8 cellular contexts compared by ENCODE assay signal in the genomic region with DNA sequence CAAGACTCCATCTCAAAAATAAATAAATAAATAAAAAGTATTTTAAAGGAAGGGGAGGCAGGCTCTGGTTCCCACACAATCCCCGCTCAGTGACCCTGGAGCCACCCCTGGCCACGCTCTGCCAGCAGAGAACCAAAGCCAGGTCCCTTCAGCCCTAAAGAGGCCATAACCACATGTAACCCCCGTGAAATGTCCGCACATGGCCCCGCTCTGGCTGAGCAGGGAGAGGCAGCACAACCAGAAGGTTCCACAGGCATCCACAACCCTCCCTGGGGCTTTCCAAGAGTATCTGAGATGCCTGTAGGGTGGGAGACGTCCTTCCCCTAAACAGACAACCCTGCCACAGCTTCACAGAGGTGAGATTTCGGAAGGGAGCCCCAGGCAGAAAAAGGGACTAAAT. TPM values are rescaled to one million over a fixed set of nuclear protein-coding genes. Genes with fewer than 3 reads are reported as not detected.
DNase-seq lines count a peak whose midpoint lies in the region; ATAC-seq, FAIRE-seq and TF ChIP-seq lines count a peak whose summit lies in the region.

No MANE protein-coding gene starts in this region.

- peak overlapping the region in 2 of 3 donors; percentile 34 to 98 for H3K9ac ChIP-seq in skeletal muscle tissue (ENCODE audit: low read depth in 1 of 3, low read length in 3 of 3)

- H3K36me3 ChIP-seq in H7 (replicated peaks; ENCODE audit: control insufficient read depth, insufficient read depth, low read length): no peaks in the 10 kb centered on the region; the same call in 1 of the 2 replicates
- no peaks in the 10 kb centered on the region for H3K36me3 ChIP-seq in heart right ventricle
- peaks cover 0 to 4% (median 0%) of the 10 kb centered on the region in 3 donors for H3K36me3 ChIP-seq in skeletal muscle tissue (ENCODE audit: control insufficient read depth in 3 of 3, insufficient read depth in 3 of 3, low read length in 3 of 3)

- peaks cover 48% of the 10 kb centered on the region for H3K27me3 Mint-ChIP-seq in WTC11 (ENCODE audit: low read depth)

- TF ChIP-seq CTCF in WTC11 (IDR thresholded peaks at IDR 0.05) (no peak), heart right ventricle (IDR thresholded peaks at IDR 0.05) (no peak)

- peaks cover 10% of the 10 kb centered on the region for H3K36me3 Mint-ChIP-seq in WTC11

- WGBS in heart right ventricle, 2 donors: 81 to 93% methylated on average over 7 of the region's 7 CpGs

- ATAC-seq in WTC11: no peak
- no peak for ATAC-seq in heart right ventricle

- FAIRE-seq in GM12891 (lab: Jason Lieb, UNC): no peak

- DNase-seq in H7 (no peak), WTC11 (ENCODE audit: low spot score) (no peak), heart right ventricle (no peak), GM12891 (ENCODE audit: insufficient read length, low spot score) (no peak), globus pallidus (ENCODE audit: low spot score) (no peak), hippocampal formation (lab: John Stamatoyannopoulos, UW) (no peak), occipital lobe (lab: John Stamatoyannopoulos, UW) (no peak)

- H3K9me3 ChIP-seq in heart right ventricle (no peaks in the 10 kb centered on the region), skeletal muscle tissue (ENCODE audit: control insufficient read depth in 3 of 3, low read length in 3 of 3) (no peaks in the 10 kb centered on the region)

- H3K4me3 ChIP-seq in H7 (ENCODE audit: insufficient read depth, low read depth, low read length): peak overlapping the region; percentile 100
- H3K4me3 ChIP-seq in heart right ventricle: peak overlapping the region in 9 of 10 donors; percentile 71 to 100 (median 91)
- H3K4me3 ChIP-seq in skeletal muscle tissue (ENCODE audit: low read length in 3 of 3): peak overlapping the region in 2 of 3 donors; percentile 85 to 100

- peaks cover 27% of the 10 kb centered on the region for H3K4me1 Mint-ChIP-seq in WTC11

- no peak overlapping the region for H3K27ac Mint-ChIP-seq in WTC11

- peaks cover 19 to 41% (median 37%) of the 10 kb centered on the region in 9 donors for H3K4me1 ChIP-seq in heart right ventricle
- peaks cover 35 to 41% (median 36%) of the 10 kb centered on the region in 3 donors for H3K4me1 ChIP-seq in skeletal muscle tissue (ENCODE audit: control insufficient read depth in 3 of 3, insufficient read depth in 3 of 3, low read length in 3 of 3)

- intact Hi-C loops in heart right ventricle (cut with DNase I): no loop called here

- peak overlapping the region; percentile 70 for H3K4me3 Mint-ChIP-seq in WTC11

- H3K27me3 ChIP-seq in H7 (ENCODE audit: control insufficient read depth, insufficient read depth, low read length) (peaks cover 21% of the 10 kb centered on the region), heart right ventricle (no peaks in the 10 kb centered on the region), skeletal muscle tissue (ENCODE audit: control insufficient read depth in 3 of 3, insufficient read depth in 3 of 3, low read length in 3 of 3) (peaks cover 0 to 3% (median 0%) of the 10 kb centered on the region in 3 donors)

- H3K27ac ChIP-seq in heart right ventricle (peak overlapping the region in 2 of 10 donors; percentile 100), skeletal muscle tissue (ENCODE audit: low read depth, low read length) (no peak overlapping the region)

- no peak for TF ChIP-seq POLR2A in GM12891 (IDR thresholded peaks at IDR 0.05; ENCODE audit: low read depth, low read length)

- no peaks in the 10 kb centered on the region for H3K9me3 Mint-ChIP-seq in WTC11

- CTCF ChIA-PET in WTC11 (lab: Charles Lee): interaction anchor here (0.7 to 2.5 kb wide), 7 partner anchors 20 to 513 kb away, joined by 3 to 26 read pairs (median 3); no protein-coding TSS in a partner anchor

- POLR2A ChIA-PET in WTC11 (lab: Charles Lee): no interaction called here

TF ChIP-seq in WTC11, 78 proteins besides CTCF, POLR2A, EP300 and RAD21 (continues in another document):
- TF ChIP-seq, protein P1, sequence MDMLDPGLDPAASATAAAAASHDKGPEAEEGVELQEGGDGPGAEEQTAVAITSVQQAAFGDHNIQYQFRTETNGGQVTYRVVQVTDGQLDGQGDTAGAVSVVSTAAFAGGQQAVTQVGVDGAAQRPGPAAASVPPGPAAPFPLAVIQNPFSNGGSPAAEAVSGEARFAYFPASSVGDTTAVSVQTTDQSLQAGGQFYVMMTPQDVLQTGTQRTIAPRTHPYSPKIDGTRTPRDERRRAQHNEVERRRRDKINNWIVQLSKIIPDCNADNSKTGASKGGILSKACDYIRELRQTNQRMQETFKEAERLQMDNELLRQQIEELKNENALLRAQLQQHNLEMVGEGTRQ (CRISPR knock-in tag; IDR thresholded peaks at IDR 0.05): no peak
- no peak for TF ChIP-seq ZNF232 (CRISPR knock-in tag; IDR thresholded peaks at IDR 0.05)
- TF ChIP-seq, protein P2, sequence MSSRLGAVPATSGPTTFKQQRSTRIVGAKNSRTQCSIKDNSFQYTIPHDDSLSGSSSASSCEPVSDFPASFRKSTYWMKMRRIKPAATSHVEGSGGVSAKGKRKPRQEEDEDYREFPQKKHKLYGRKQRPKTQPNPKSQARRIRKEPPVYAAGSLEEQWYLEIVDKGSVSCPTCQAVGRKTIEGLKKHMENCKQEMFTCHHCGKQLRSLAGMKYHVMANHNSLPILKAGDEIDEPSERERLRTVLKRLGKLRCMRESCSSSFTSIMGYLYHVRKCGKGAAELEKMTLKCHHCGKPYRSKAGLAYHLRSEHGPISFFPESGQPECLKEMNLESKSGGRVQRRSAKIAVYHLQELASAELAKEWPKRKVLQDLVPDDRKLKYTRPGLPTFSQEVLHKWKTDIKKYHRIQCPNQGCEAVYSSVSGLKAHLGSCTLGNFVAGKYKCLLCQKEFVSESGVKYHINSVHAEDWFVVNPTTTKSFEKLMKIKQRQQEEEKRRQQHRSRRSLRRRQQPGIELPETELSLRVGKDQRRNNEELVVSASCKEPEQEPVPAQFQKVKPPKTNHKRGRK (CRISPR knock-in tag; IDR thresholded peaks at IDR 0.05; ENCODE audit: borderline replicate concordance): no peak
- TF ChIP-seq MYBL2 (CRISPR knock-in tag; IDR thresholded peaks at IDR 0.05): no peak

TF ChIP-seq in GM12891, 5 proteins besides CTCF, POLR2A, EP300 and RAD21:
- TF ChIP-seq TAF1 (IDR thresholded peaks at IDR 0.05; ENCODE audit: low read depth, low read length) (no peak), POU2F2 (IDR thresholded peaks at IDR 0.05; ENCODE audit: low read depth, low read length) (no peak), SPI1 (IDR thresholded peaks at IDR 0.05; ENCODE audit: low read depth, low read length) (no peak), PAX5 (IDR thresholded peaks at IDR 0.05; ENCODE audit: insufficient read depth, low read length, severe bottlenecking) (no peak), POLR2AphosphoS5 (IDR thresholded peaks at IDR 0.05; ENCODE audit: low read depth, low read length) (no peak)

RNA-seq across cellular contexts. Expression of a gene that starts 1.4 kb away (rescaled TPM):
- total RNA-seq in H7 (2014; rRNA removed; shearing (Covaris generic)): 292 and 326 TPM in 2 replicates
- total RNA-seq in WTC11 (2021) (295 to 330 TPM (median 300 TPM) in 3 replicates), heart right ventricle (100 to 1,000 TPM; 262 to 372 (median 338) TPM), skeletal muscle tissue (101 TPM), occipital lobe (96.2 TPM)
- 100 to 1,000 TPM; 204 to 498 TPM for polyA plus RNA-seq in heart right ventricle
- polyA plus RNA-seq in GM12891 (2012; ENCODE audit: low read depth, missing spikeins): 202 TPM

RNA-seq across cellular contexts. Expression of a gene that starts 22.0 kb away (rescaled TPM):
- 38.9 and 45.7 TPM in 2 replicates for total RNA-seq in H7 (2014; rRNA removed; shearing (Covaris generic))
- total RNA-seq in WTC11 (2021) (30.0 to 33.8 TPM (median 30.7 TPM) in 3 replicates), heart right ventricle (10 to 100 TPM in 1 of 10 donors, 1 to 10 TPM in 9; 5.6 to 10.6 (median 6.3) TPM), skeletal muscle tissue (4.7 TPM), occipital lobe (4.1 TPM)
- 10 to 100 TPM; 11.3 to 15.7 TPM for polyA plus RNA-seq in heart right ventricle
- polyA plus RNA-seq in GM12891 (2012; ENCODE audit: low read depth, missing spikeins): 12.0 TPM

RNA-seq across cellular contexts. Expression of a gene that starts 28.0 kb away (rescaled TPM):
- total RNA-seq in H7 (2014; rRNA removed; shearing (Covaris generic)): 109 and 172 TPM in 2 replicates
- 65.8 to 70.5 TPM (median 66.9 TPM) in 3 replicates for total RNA-seq in WTC11 (2021)
- total RNA-seq in heart right ventricle: 10 to 100 TPM; 38.0 to 65.2 (median 46.3) TPM
- polyA plus RNA-seq in heart right ventricle: 100 to 1,000 TPM; 113 to 174 TPM
- 38.1 TPM for total RNA-seq in skeletal muscle tissue
- polyA plus RNA-seq in GM12891 (2012; ENCODE audit: low read depth, missing spikeins): 46.6 TPM
- 24.8 TPM for total RNA-seq in occipital lobe

RNA-seq across cellular contexts. Expression of a gene that starts 58.9 kb away (rescaled TPM):
- 216 and 224 TPM in 2 replicates for total RNA-seq in H7 (2014; rRNA removed; shearing (Covaris generic))
- total RNA-seq in WTC11 (2021) (110 to 112 TPM (median 111 TPM) in 3 replicates), heart right ventricle (100 to 1,000 TPM; 121 to 207 (median 159) TPM), skeletal muscle tissue (165 TPM), occipital lobe (91.6 TPM)
- 100 to 1,000 TPM; 275 to 474 TPM for polyA plus RNA-seq in heart right ventricle
- 202 TPM for polyA plus RNA-seq in GM12891 (2012; ENCODE audit: low read depth, missing spikeins)
